14 cellular contexts compared by ENCODE assay signal in genomic region chrX:107730991-107731766, GRCh38. TPM values are rescaled to one million over a fixed set of nuclear protein-coding genes. Genes with fewer than 3 reads are reported as not detected.
DNase-seq lines count a peak whose midpoint lies in the region; ATAC-seq, FAIRE-seq and TF ChIP-seq lines count a peak whose summit lies in the region.
"Had no signal": no experiment of that assay in that cellular context is flagged by ENCODE, and none has a peak within 500 bp of the region (broad histone marks: within the 10 kb centered on the region; RNA-seq: fewer than 3 reads in every experiment).

No MANE protein-coding gene starts in this region.

- TF ChIP-seq CTCF in Calu3 (IDR thresholded peaks at IDR 0.05; ENCODE audit: unreplicated experiment) (no peak), WTC11 (IDR thresholded peaks at IDR 0.05) (no peak)

- peak overlapping the region; percentile 94 for H3K27ac ChIP-seq in right cardiac atrium (ENCODE audit: low read length)
- peak overlapping the region; percentile 18 for H3K27ac ChIP-seq in rectal smooth muscle tissue (ENCODE audit: low read depth, low read length)
- H3K27ac ChIP-seq: SJSA1 had no signal

- H3K27me3 Mint-ChIP-seq in Calu3 (ENCODE audit: unreplicated experiment) (no peaks in the 10 kb centered on the region), WTC11 (ENCODE audit: low read depth) (no peaks in the 10 kb centered on the region)
- H3K27me3 Mint-ChIP-seq in activated naive CD8-positive, alpha-beta T cell treated with anti-CD3 and anti-CD28 coated beads, Interleukin-2, amount 50 U/mL, for 24 hours, result no peaks in the 10 kb centered on the region

- peaks cover 26% of the 10 kb centered on the region for H3K4me1 ChIP-seq in right cardiac atrium (ENCODE audit: control insufficient read depth, insufficient read depth, low read length)
- H3K4me1 ChIP-seq in rectal smooth muscle tissue (ENCODE audit: control insufficient read depth, insufficient read depth, low read length), result peaks cover 3% of the 10 kb centered on the region

- H3K27ac Mint-ChIP-seq in Calu3 (ENCODE audit: unreplicated experiment), result peak overlapping the region; percentile 84
- H3K27ac Mint-ChIP-seq in WTC11, result peak overlapping the region; percentile 60; the same call in 1 of the 2 replicates
- H3K27ac Mint-ChIP-seq in activated naive CD8-positive, alpha-beta T cell treated with anti-CD3 and anti-CD28 coated beads, Interleukin-2, amount 50 U/mL, for 24 hours, result no peak overlapping the region

- intact Hi-C loops in Calu3 (cut with micrococcal nuclease; ENCODE audit: unreplicated experiment) (loop anchor here (5.0 kb wide), 2 partner anchors 46 to 54 kb away; partner anchors contain the start of genes NCBP2L and TSC22D3), right cardiac atrium (cut with DNase I) (no loop called here)

- no peaks in the 10 kb centered on the region for H3K9me3 ChIP-seq in right cardiac atrium (ENCODE audit: control insufficient read depth, low read length)
- H3K9me3 ChIP-seq: BE2C, mucosa of descending colon, SJSA1 had no signal

- H3K4me3 ChIP-seq in right cardiac atrium (ENCODE audit: low read length), result no peak overlapping the region
- H3K4me3 ChIP-seq in rectal smooth muscle tissue (ENCODE audit: low read length), result no peak overlapping the region
- H3K4me3 ChIP-seq: mucosa of descending colon, SJSA1 had no signal

- BruUV-seq in Calu3 (replicated peaks; lab: Mats Ljungman, UMichigan), result no TSS peak

- H3K36me3 Mint-ChIP-seq in Calu3 (ENCODE audit: insufficient read depth, unreplicated experiment) (peaks cover 7% of the 10 kb centered on the region), WTC11 (no peaks in the 10 kb centered on the region)
- H3K36me3 Mint-ChIP-seq in activated naive CD8-positive, alpha-beta T cell treated with anti-CD3 and anti-CD28 coated beads, Interleukin-2, amount 50 U/mL, for 24 hours (ENCODE audit: low read depth), result no peaks in the 10 kb centered on the region

- H3K4me3 Mint-ChIP-seq in Calu3 (ENCODE audit: low read depth, unreplicated experiment) (no peak overlapping the region), WTC11 (no peak overlapping the region)
- no peak overlapping the region for H3K4me3 Mint-ChIP-seq in activated naive CD8-positive, alpha-beta T cell treated with anti-CD3 and anti-CD28 coated beads, Interleukin-2, amount 50 U/mL, for 24 hours

- DNase-seq in Calu3 (peak; percentile 12), WTC11 (ENCODE audit: low spot score) (no peak), right cardiac atrium (no peak), occipital lobe (lab: John Stamatoyannopoulos, UW) (no peak), H54 (ENCODE audit: insufficient read length, low spot score) (no peak)
- no peak for DNase-seq in stimulated activated CD4-positive, alpha-beta T cell treated with anti-CD3 and anti-CD28 coated beads, Interleukin-1b, Interleukin-23, amount 100 ng/mL, for 48 hours
- DNase-seq in activated naive CD8-positive, alpha-beta T cell treated with anti-CD3 and anti-CD28 coated beads, Interleukin-2, amount 50 U/mL, for 24 hours, result no peak
- DNase-seq: activated CD4-positive, CD25-positive, alpha-beta regulatory T cell treated with anti-CD3 and anti-CD28 coated beads, Interleukin-2, amount 50 U/mL, for 72 hours; activated gamma-delta T cell; NCI-H526 had no signal

- FAIRE-seq in H54 (lab: Jason Lieb, UNC), result no peak

- WGBS in right cardiac atrium, result 50% methylated on average over 9 of the region's 9 CpGs

- ATAC-seq in WTC11 (no peak), right cardiac atrium (no peak)
- no peak for ATAC-seq in activated naive CD8-positive, alpha-beta T cell treated with anti-CD3 and anti-CD28 coated beads, Interleukin-2, amount 50 U/mL, for 24 hours

- no peak for TF ChIP-seq POLR2A in H54 (IDR thresholded peaks at IDR 0.05; ENCODE audit: low read depth, low read length)

- no peak overlapping the region for H3K9ac ChIP-seq in rectal smooth muscle tissue (ENCODE audit: low read length)

- POLR2A ChIA-PET in WTC11 (lab: Charles Lee), result interaction anchor here (0.5 to 2.6 kb wide), 7 partner anchors 11 to 406 kb away, joined by 3 to 27 read pairs (median 4); partner anchors contain the start of genes PRPS1 and TSC22D3

- no peaks in the 10 kb centered on the region for H3K9me3 Mint-ChIP-seq in Calu3 (ENCODE audit: low read depth, unreplicated experiment)
- no peaks in the 10 kb centered on the region for H3K9me3 Mint-ChIP-seq in WTC11
- no peaks in the 10 kb centered on the region for H3K9me3 Mint-ChIP-seq in activated naive CD8-positive, alpha-beta T cell treated with anti-CD3 and anti-CD28 coated beads, Interleukin-2, amount 50 U/mL, for 24 hours

- H3K36me3 ChIP-seq in rectal smooth muscle tissue (ENCODE audit: control insufficient read depth, insufficient read depth, low read length), result no peaks in the 10 kb centered on the region
- H3K36me3 ChIP-seq: BE2C, SJSA1 had no signal

- H3K4me1 Mint-ChIP-seq in Calu3 (ENCODE audit: low read depth, unreplicated experiment) (peaks cover 45% of the 10 kb centered on the region), WTC11 (peaks cover 48% of the 10 kb centered on the region)
- H3K4me1 Mint-ChIP-seq in activated naive CD8-positive, alpha-beta T cell treated with anti-CD3 and anti-CD28 coated beads, Interleukin-2, amount 50 U/mL, for 24 hours, result peaks cover 17% of the 10 kb centered on the region

- CTCF ChIA-PET in Calu3 (lab: Charles Lee), result interaction anchor here (0.7 to 1.7 kb wide), 6 partner anchors 10 to 424 kb away, joined by 3 to 18 read pairs (median 4); no protein-coding TSS in a partner anchor
- CTCF ChIA-PET in WTC11 (lab: Charles Lee), result interaction anchor here (0.6 to 4.2 kb wide), 9 partner anchors 10 to 76 kb away, joined by 3 to 49 read pairs (median 7); partner anchors contain the start of genes NCBP2L and TSC22D3

- H3K27me3 ChIP-seq in right cardiac atrium (ENCODE audit: control insufficient read depth, insufficient read depth), result no peaks in the 10 kb centered on the region
- H3K27me3 ChIP-seq in rectal smooth muscle tissue (ENCODE audit: control insufficient read depth, insufficient read depth, low read length), result peaks cover 2% of the 10 kb centered on the region
- H3K27me3 ChIP-seq: BE2C, SJSA1 had no signal

TF ChIP-seq in WTC11, 78 proteins besides CTCF, POLR2A, EP300 and RAD21 (continues in another document):
- TF ChIP-seq NR1H2 (CRISPR knock-in tag; IDR thresholded peaks at IDR 0.05) (no peak), ZNF317 (CRISPR knock-in tag; IDR thresholded peaks at IDR 0.05; ENCODE audit: borderline replicate concordance, low read depth) (no peak), JAZF1 (CRISPR knock-in tag; IDR thresholded peaks at IDR 0.05) (no peak), CREB1 (CRISPR knock-in tag; IDR thresholded peaks at IDR 0.05) (no peak), ZNF425 (CRISPR knock-in tag; conservative IDR thresholded peaks at IDR 0.05) (no peak), ZNF219 (CRISPR knock-in tag; IDR thresholded peaks at IDR 0.05; ENCODE audit: borderline replicate concordance) (no peak), CREM (CRISPR knock-in tag; IDR thresholded peaks at IDR 0.05) (no peak), ZNF281 (CRISPR knock-in tag; IDR thresholded peaks at IDR 0.05) (no peak)

RNA-seq across cellular contexts. Expression of gene TSC22D3, which starts 44.4 kb away (rescaled TPM):
- 35.1 and 48.3 TPM in 2 replicates for total RNA-seq in Calu3 (2022)
- 14.5 to 15.9 TPM (median 15.7 TPM) in 3 replicates for total RNA-seq in WTC11 (2021)
- 100 to 1,000 TPM in 1 of 4 donors, 10 to 100 TPM in 3; 52.6 to 129 (median 71.0) TPM for total RNA-seq in right cardiac atrium
- polyA plus RNA-seq in right cardiac atrium, result 104 TPM
- total RNA-seq in occipital lobe, result 39.6 TPM

RNA-seq across cellular contexts. Expression of gene NCBP2L, which starts 46.4 kb away (rescaled TPM):
- not detected in 2 replicates for total RNA-seq in Calu3 (2022)
- total RNA-seq in WTC11 (2021), result 0.20 TPM in 1 of 3 replicates, not detected in the others
- total RNA-seq in right cardiac atrium, result not detected
- polyA plus RNA-seq in right cardiac atrium, result not detected
- not detected for total RNA-seq in occipital lobe
- total RNA-seq: mucosa of descending colon, SJSA1 had no signal
